1 cellular context compared by ENCODE assay signal in the genomic region with DNA sequence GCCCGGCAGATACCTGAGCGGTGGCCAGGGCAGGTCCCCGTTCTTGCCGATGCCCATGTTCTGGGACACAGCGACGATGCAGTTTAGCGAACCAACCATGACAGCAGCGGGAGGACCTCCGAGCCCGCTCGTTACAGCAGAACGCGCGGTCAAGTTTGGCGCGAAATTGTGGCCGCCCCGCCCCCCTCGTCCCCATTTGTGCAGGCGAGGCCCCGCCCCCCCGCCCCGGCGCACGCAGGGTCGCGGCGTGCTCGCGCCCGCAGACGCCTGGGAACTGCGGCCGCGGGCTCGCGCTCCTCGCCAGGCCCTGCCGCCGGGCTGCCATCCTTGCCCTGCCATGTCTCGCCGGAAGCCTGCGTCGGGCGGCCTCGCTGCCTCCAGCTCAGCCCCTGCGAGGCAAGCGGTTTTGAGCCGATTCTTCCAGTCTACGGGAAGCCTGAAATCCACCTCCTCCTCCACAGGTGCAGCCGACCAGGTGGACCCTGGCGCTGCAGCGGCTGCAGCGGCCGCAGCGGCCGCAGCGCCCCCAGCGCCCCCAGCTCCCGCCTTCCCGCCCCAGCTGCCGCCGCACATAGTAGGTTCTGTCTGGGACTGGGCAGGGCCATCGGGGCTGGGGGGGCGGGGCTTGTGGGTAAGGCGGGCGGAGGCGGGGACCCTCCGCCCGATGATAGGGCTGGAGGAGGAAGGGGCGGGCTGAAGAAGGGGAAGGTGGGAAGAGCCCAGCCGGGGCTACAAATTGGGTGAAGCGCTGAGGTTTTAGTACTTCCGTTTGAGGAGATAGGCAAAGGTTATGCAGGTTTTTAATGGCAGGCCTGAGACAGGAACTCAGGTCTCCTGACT.
TF ChIP-seq lines count a peak whose summit lies in the region.

A gene (minus strand): TSS at position 593 of the 840 bp plus-strand sequence. CDS start 494 bp downstream, at position 99.
A gene (plus strand): TSS at position 262 of the 840 bp plus-strand sequence. CDS start 76 bp downstream, at position 338.

TF ChIP-seq in K562, 482 proteins besides CTCF, POLR2A, EP300 and RAD21 (continued from another document and continues in another):
- TF ChIP-seq SMARCA4 (IDR thresholded peaks at IDR 0.05) (no peak), STAG1 (CRISPR knock-in tag; IDR thresholded peaks at IDR 0.05; ENCODE audit: borderline replicate concordance) (no peak), NR3C1 (CRISPR knock-in tag; IDR thresholded peaks at IDR 0.05) (no peak), PHF8 (IDR thresholded peaks at IDR 0.05; ENCODE audit: borderline replicate concordance, low read length) (peak; percentile 98; the same call in 1 of the 2 replicates), ELF4 (CRISPR knock-in tag; IDR thresholded peaks at IDR 0.05) (no peak), CBFA2T2 (conservative IDR thresholded peaks at IDR 0.05) (no peak), ZNF41 (CRISPR knock-in tag; conservative IDR thresholded peaks at IDR 0.05) (no peak), PURB (CRISPR knock-in tag; IDR thresholded peaks at IDR 0.05; ENCODE audit: low read depth) (no peak), ZNF197 (CRISPR knock-in tag; IDR thresholded peaks at IDR 0.05; ENCODE audit: low read depth) (0 out of 2 replicates have a peak, but pooled peaks have one; percentile 48), ZNF324 (CRISPR knock-in tag; IDR thresholded peaks at IDR 0.05) (no peak), NRF1 (conservative IDR thresholded peaks at IDR 0.05 in 1 of 2, IDR thresholded peaks at IDR 0.05 in 1 of 2) (peak in 1 of 2 experiments; percentile 41; a peak in 2 of 4 replicates), CSDE1 (IDR thresholded peaks at IDR 0.05) (no peak), ZNF239 (CRISPR knock-in tag; IDR thresholded peaks at IDR 0.05) (no peak), TBP (optimal IDR thresholded peaks at IDR 0.05; ENCODE audit: low read depth, low read length) (peak; percentile 84), RCOR1 (IDR thresholded peaks at IDR 0.05; ENCODE audit: borderline replicate concordance in 1 of 2, low read depth in 2 of 2, low read length in 2 of 2) (peak in 1 of 2 experiments; percentile 4; a peak in 1 of 4 replicates), IRF2 (CRISPR knock-in tag; IDR thresholded peaks at IDR 0.05) (no peak), OTX1 (CRISPR knock-in tag; IDR thresholded peaks at IDR 0.05) (no peak), ZNF316 (IDR thresholded peaks at IDR 0.05) (no peak), MEIS2 (IDR thresholded peaks at IDR 0.05; ENCODE audit: partially characterized antibody) (no peak), SRSF1 (IDR thresholded peaks at IDR 0.05; ENCODE audit: low read depth, low read length) (no peak), ZNF124 (CRISPR knock-in tag; IDR thresholded peaks at IDR 0.05) (no peak), ZNF431 (CRISPR knock-in tag; IDR thresholded peaks at IDR 0.05) (no peak), SMAD1 (IDR thresholded peaks at IDR 0.05; ENCODE audit: low read depth, low read length, partially characterized antibody) (no peak), CC2D1A (IDR thresholded peaks at IDR 0.05) (no peak), ZNF311 (CRISPR knock-in tag; IDR thresholded peaks at IDR 0.05) (no peak), POLR2H (tag; IDR thresholded peaks at IDR 0.05; ENCODE audit: low read depth) (peak; percentile 93)
- TF ChIP-seq, protein P1, sequence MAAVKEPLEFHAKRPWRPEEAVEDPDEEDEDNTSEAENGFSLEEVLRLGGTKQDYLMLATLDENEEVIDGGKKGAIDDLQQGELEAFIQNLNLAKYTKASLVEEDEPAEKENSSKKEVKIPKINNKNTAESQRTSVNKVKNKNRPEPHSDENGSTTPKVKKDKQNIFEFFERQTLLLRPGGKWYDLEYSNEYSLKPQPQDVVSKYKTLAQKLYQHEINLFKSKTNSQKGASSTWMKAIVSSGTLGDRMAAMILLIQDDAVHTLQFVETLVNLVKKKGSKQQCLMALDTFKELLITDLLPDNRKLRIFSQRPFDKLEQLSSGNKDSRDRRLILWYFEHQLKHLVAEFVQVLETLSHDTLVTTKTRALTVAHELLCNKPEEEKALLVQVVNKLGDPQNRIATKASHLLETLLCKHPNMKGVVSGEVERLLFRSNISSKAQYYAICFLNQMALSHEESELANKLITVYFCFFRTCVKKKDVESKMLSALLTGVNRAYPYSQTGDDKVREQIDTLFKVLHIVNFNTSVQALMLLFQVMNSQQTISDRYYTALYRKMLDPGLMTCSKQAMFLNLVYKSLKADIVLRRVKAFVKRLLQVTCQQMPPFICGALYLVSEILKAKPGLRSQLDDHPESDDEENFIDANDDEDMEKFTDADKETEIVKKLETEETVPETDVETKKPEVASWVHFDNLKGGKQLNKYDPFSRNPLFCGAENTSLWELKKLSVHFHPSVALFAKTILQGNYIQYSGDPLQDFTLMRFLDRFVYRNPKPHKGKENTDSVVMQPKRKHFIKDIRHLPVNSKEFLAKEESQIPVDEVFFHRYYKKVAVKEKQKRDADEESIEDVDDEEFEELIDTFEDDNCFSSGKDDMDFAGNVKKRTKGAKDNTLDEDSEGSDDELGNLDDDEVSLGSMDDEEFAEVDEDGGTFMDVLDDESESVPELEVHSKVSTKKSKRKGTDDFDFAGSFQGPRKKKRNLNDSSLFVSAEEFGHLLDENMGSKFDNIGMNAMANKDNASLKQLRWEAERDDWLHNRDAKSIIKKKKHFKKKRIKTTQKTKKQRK (IDR thresholded peaks at IDR 0.05; ENCODE audit: borderline replicate concordance, low read depth, low read length): no peak
- TF ChIP-seq, protein P2, sequence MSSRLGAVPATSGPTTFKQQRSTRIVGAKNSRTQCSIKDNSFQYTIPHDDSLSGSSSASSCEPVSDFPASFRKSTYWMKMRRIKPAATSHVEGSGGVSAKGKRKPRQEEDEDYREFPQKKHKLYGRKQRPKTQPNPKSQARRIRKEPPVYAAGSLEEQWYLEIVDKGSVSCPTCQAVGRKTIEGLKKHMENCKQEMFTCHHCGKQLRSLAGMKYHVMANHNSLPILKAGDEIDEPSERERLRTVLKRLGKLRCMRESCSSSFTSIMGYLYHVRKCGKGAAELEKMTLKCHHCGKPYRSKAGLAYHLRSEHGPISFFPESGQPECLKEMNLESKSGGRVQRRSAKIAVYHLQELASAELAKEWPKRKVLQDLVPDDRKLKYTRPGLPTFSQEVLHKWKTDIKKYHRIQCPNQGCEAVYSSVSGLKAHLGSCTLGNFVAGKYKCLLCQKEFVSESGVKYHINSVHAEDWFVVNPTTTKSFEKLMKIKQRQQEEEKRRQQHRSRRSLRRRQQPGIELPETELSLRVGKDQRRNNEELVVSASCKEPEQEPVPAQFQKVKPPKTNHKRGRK (tag; IDR thresholded peaks at IDR 0.05): no peak
- TF ChIP-seq, protein P3, sequence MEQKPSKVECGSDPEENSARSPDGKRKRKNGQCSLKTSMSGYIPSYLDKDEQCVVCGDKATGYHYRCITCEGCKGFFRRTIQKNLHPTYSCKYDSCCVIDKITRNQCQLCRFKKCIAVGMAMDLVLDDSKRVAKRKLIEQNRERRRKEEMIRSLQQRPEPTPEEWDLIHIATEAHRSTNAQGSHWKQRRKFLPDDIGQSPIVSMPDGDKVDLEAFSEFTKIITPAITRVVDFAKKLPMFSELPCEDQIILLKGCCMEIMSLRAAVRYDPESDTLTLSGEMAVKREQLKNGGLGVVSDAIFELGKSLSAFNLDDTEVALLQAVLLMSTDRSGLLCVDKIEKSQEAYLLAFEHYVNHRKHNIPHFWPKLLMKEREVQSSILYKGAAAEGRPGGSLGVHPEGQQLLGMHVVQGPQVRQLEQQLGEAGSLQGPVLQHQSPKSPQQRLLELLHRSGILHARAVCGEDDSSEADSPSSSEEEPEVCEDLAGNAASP (IDR thresholded peaks at IDR 0.05): no peak
- TF ChIP-seq, protein P4, sequence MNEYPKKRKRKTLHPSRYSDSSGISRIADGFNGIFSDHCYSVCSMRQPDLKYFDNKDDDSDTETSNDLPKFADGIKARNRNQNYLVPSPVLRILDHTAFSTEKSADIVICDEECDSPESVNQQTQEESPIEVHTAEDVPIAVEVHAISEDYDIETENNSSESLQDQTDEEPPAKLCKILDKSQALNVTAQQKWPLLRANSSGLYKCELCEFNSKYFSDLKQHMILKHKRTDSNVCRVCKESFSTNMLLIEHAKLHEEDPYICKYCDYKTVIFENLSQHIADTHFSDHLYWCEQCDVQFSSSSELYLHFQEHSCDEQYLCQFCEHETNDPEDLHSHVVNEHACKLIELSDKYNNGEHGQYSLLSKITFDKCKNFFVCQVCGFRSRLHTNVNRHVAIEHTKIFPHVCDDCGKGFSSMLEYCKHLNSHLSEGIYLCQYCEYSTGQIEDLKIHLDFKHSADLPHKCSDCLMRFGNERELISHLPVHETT (CRISPR knock-in tag; conservative IDR thresholded peaks at IDR 0.05 in 1 of 2, IDR thresholded peaks at IDR 0.05 in 1 of 2): no peak; a peak in 1 of 4 replicates
- TF ChIP-seq, protein P5, sequence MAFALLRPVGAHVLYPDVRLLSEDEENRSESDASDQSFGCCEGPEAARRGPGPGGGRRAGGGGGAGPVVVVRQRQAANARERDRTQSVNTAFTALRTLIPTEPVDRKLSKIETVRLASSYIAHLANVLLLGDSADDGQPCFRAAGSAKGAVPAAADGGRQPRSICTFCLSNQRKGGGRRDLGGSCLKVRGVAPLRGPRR (CRISPR knock-in tag; IDR thresholded peaks at IDR 0.05): no peak
- TF ChIP-seq, protein P6, sequence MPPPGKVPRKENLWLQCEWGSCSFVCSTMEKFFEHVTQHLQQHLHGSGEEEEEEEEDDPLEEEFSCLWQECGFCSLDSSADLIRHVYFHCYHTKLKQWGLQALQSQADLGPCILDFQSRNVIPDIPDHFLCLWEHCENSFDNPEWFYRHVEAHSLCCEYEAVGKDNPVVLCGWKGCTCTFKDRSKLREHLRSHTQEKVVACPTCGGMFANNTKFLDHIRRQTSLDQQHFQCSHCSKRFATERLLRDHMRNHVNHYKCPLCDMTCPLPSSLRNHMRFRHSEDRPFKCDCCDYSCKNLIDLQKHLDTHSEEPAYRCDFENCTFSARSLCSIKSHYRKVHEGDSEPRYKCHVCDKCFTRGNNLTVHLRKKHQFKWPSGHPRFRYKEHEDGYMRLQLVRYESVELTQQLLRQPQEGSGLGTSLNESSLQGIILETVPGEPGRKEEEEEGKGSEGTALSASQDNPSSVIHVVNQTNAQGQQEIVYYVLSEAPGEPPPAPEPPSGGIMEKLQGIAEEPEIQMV (tag; conservative IDR thresholded peaks at IDR 0.05; ENCODE audit: low read depth): no peak
- TF ChIP-seq, protein P7, sequence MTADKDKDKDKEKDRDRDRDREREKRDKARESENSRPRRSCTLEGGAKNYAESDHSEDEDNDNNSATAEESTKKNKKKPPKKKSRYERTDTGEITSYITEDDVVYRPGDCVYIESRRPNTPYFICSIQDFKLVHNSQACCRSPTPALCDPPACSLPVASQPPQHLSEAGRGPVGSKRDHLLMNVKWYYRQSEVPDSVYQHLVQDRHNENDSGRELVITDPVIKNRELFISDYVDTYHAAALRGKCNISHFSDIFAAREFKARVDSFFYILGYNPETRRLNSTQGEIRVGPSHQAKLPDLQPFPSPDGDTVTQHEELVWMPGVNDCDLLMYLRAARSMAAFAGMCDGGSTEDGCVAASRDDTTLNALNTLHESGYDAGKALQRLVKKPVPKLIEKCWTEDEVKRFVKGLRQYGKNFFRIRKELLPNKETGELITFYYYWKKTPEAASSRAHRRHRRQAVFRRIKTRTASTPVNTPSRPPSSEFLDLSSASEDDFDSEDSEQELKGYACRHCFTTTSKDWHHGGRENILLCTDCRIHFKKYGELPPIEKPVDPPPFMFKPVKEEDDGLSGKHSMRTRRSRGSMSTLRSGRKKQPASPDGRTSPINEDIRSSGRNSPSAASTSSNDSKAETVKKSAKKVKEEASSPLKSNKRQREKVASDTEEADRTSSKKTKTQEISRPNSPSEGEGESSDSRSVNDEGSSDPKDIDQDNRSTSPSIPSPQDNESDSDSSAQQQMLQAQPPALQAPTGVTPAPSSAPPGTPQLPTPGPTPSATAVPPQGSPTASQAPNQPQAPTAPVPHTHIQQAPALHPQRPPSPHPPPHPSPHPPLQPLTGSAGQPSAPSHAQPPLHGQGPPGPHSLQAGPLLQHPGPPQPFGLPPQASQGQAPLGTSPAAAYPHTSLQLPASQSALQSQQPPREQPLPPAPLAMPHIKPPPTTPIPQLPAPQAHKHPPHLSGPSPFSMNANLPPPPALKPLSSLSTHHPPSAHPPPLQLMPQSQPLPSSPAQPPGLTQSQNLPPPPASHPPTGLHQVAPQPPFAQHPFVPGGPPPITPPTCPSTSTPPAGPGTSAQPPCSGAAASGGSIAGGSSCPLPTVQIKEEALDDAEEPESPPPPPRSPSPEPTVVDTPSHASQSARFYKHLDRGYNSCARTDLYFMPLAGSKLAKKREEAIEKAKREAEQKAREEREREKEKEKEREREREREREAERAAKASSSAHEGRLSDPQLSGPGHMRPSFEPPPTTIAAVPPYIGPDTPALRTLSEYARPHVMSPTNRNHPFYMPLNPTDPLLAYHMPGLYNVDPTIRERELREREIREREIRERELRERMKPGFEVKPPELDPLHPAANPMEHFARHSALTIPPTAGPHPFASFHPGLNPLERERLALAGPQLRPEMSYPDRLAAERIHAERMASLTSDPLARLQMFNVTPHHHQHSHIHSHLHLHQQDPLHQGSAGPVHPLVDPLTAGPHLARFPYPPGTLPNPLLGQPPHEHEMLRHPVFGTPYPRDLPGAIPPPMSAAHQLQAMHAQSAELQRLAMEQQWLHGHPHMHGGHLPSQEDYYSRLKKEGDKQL (CRISPR knock-in tag; IDR thresholded peaks at IDR 0.05; ENCODE audit: borderline replicate concordance): no peak
- TF ChIP-seq, protein P8, sequence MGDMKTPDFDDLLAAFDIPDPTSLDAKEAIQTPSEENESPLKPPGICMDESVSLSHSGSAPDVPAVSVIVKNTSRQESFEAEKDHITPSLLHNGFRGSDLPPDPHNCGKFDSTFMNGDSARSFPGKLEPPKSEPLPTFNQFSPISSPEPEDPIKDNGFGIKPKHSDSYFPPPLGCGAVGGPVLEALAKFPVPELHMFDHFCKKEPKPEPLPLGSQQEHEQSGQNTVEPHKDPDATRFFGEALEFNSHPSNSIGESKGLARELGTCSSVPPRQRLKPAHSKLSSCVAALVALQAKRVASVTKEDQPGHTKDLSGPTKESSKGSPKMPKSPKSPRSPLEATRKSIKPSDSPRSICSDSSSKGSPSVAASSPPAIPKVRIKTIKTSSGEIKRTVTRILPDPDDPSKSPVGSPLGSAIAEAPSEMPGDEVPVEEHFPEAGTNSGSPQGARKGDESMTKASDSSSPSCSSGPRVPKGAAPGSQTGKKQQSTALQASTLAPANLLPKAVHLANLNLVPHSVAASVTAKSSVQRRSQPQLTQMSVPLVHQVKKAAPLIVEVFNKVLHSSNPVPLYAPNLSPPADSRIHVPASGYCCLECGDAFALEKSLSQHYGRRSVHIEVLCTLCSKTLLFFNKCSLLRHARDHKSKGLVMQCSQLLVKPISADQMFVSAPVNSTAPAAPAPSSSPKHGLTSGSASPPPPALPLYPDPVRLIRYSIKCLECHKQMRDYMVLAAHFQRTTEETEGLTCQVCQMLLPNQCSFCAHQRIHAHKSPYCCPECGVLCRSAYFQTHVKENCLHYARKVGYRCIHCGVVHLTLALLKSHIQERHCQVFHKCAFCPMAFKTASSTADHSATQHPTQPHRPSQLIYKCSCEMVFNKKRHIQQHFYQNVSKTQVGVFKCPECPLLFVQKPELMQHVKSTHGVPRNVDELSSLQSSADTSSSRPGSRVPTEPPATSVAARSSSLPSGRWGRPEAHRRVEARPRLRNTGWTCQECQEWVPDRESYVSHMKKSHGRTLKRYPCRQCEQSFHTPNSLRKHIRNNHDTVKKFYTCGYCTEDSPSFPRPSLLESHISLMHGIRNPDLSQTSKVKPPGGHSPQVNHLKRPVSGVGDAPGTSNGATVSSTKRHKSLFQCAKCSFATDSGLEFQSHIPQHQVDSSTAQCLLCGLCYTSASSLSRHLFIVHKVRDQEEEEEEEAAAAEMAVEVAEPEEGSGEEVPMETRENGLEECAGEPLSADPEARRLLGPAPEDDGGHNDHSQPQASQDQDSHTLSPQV (IDR thresholded peaks at IDR 0.05): no peak
